In the genomic region with DNA sequence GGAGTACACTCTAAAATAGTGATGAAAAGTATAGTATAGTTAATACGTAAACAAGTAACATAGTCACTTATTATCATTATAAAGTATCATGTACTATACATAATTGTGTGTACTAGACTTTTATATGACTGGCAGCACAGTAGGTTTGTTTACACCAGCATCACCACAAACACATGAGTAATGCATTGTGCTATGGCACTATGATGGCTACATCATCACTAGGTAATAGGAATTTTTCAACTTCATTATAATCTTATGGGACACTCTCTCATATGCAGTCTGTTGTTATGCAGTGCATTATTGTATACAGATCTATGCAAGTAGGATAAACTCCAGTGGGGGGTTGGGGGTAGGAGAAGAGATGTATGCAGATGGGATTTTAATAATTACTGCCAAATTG, we compare ENCODE assay signal across 25 cellular contexts.
"Had no signal": no experiment of that assay in that cellular context is flagged by ENCODE, and none has a peak within 500 bp of the region (broad histone marks: within the 10 kb centered on the region; RNA-seq: fewer than 3 reads in every experiment).

No MANE protein-coding gene starts in this region.

- H3K79me2 ChIP-seq: hepatocyte had no signal

- H3K27me3 ChIP-seq: gastroesophageal sphincter, heart left ventricle, hepatocyte, left lung, right atrium auricular region, suprapubic skin, transverse colon, upper lobe of right lung, uterus had no signal

- H3K4me3 ChIP-seq: coronary artery, gastroesophageal sphincter, heart left ventricle, hepatocyte, left lung, prostate gland, right atrium auricular region, smooth muscle cell, suprapubic skin, transverse colon, upper lobe of right lung, uterus had no signal

- DNase-seq: dermis blood vessel endothelial cell; effector memory CD4-positive, alpha-beta T cell; heart left ventricle; left cardiac atrium; left lung; naive thymus-derived CD8-positive, alpha-beta T cell; nephron progenitor cell; nucleus accumbens; stimulated activated CD4-positive, alpha-beta T cell treated with anti-CD3 and anti-CD28 coated beads, Interleukin-12 subunit alpha, Interleukin-12 subunit beta, amount 100 ng/mL, for 4 hours; stimulated activated CD4-positive, alpha-beta T cell treated with anti-CD3 and anti-CD28 coated beads, Interleukin-1b, Interleukin-23, amount 100 ng/mL, for 48 hours; stimulated activated CD4-positive, alpha-beta T cell treated with anti-CD3 and anti-CD28 coated beads, Interleukin-4, amount 100 ng/mL, for 1 hour; stimulated activated CD8-positive, alpha-beta memory T cell treated with anti-CD3 and anti-CD28 coated beads, Interleukin-4, amount 100 ng/mL, for 48 hours; stimulated activated naive CD4-positive, alpha-beta T cell; stimulated activated naive CD8-positive, alpha-beta T cell treated with anti-CD3 and anti-CD28 coated beads, Interleukin-15, amount 100 ng/mL, for 72 hours; transverse colon; upper lobe of right lung; uterus had no signal

- H2AFZ ChIP-seq: hepatocyte had no signal

- ATAC-seq: gastroesophageal sphincter; heart left ventricle; left cardiac atrium; left lung; naive thymus-derived CD8-positive, alpha-beta T cell; sciatic nerve; stimulated activated naive CD8-positive, alpha-beta T cell treated with anti-CD3 and anti-CD28 coated beads, Interleukin-15, amount 100 ng/mL, for 72 hours; upper lobe of right lung had no signal

- H3K4me1 ChIP-seq: heart left ventricle, left lung, prostate gland, right atrium auricular region, suprapubic skin, transverse colon, upper lobe of right lung, uterus had no signal

- H3K9me3 ChIP-seq: gastroesophageal sphincter, left lung, prostate gland, right atrium auricular region, suprapubic skin, transverse colon, upper lobe of right lung, uterus had no signal

- H3K4me2 ChIP-seq: hepatocyte, smooth muscle cell had no signal

- H3K27ac ChIP-seq: coronary artery, gastroesophageal sphincter, heart left ventricle, hepatocyte, left lung, prostate gland, right atrium auricular region, suprapubic skin, transverse colon, upper lobe of right lung, uterus had no signal

- H3K36me3 ChIP-seq: gastroesophageal sphincter, heart left ventricle, left lung, prostate gland, right atrium auricular region, suprapubic skin, transverse colon, upper lobe of right lung, uterus had no signal
